16 cellular contexts compared by ENCODE assay signal in the genomic region with DNA sequence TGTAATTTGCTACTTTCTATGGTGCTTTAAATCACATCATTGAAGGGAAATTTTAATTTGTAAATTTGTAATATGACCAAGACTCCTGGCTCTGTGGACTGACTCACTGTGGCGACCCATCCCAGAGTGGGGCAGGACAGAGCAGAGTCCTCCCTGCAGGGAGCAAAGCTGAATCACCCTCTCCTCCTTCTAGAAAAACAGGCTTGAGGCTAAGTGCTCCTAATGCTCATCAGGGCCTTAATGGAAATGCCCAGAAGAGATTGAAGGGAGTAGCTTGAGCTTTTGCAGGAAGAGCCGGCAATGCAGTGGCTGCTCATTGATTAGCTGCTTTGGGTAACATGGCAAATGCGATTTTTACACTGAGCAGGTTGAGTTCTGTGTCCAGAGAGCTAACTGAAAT. TPM values are rescaled to one million over a fixed set of nuclear protein-coding genes. Genes with fewer than 3 reads are reported as not detected.
DNase-seq lines count a peak whose midpoint lies in the region; ATAC-seq and TF ChIP-seq lines count a peak whose summit lies in the region.
"Had no signal": no experiment of that assay in that cellular context is flagged by ENCODE, and none has a peak within 500 bp of the region (broad histone marks: within the 10 kb centered on the region; RNA-seq: fewer than 3 reads in every experiment).

No MANE protein-coding gene starts in this region.

- no peak overlapping the region for H2BK5ac ChIP-seq in IMR-90 (ENCODE audit: low read depth, low read length, poor library complexity, severe bottlenecking)

- no peak overlapping the region for H3K9ac ChIP-seq in IMR-90 (ENCODE audit: low read depth, low read length)

- in situ Hi-C loops in IMR-90 (cut with MboI; ENCODE audit: low sequenced_read_pairs), result loop anchor here (25.0 kb wide), 1 partner anchor 665 kb away; no protein-coding TSS in a partner anchor
- in situ Hi-C loops in astrocyte of the spinal cord (cut with HindIII; ENCODE audit: low sequenced_read_pairs), result no loop called here

- DNase-seq in A172 (ENCODE audit: low spot score) (peak; percentile 84), IMR-90 (peak; percentile 68), astrocyte of the spinal cord (ENCODE audit: low read depth, low spot score) (peak; percentile 86), kidney glomerular epithelial cell (lab: John Stamatoyannopoulos, UW) (peak; percentile 54), GM10266 (ENCODE audit: extremely low spot score) (no peak)
- DNase-seq in stimulated activated naive CD4-positive, alpha-beta T cell treated with Interleukin-2 at 50 U/mL for 16 hours (lab: John Stamatoyannopoulos, UW), result no peak
- DNase-seq in activated T-cell treated with anti-CD3 and anti-CD28 coated beads, Interleukin-2, amount 50 U/mL, for 1 hour, result no peak
- DNase-seq: activated CD4-positive, alpha-beta T cell treated with anti-CD3 and anti-CD28 coated beads, Interleukin-2, amount 50 U/mL, for 4 hours; body of pancreas; hypothalamus; NCI-H1092 treated with DMSO at 0.1 percent for 48 hours; NCI-H446; T-helper 9 cell had no signal

- H4K5ac ChIP-seq in IMR-90 (ENCODE audit: low read depth, low read length), result no peak overlapping the region

- POLR2A ChIA-PET in IMR-90 (lab: Charles Lee; ENCODE audit: unreplicated experiment), result interaction anchor here (1.1 kb wide), 1 partner anchor 11 kb away, joined by 4 read pairs; no protein-coding TSS in a partner anchor

- H3K14ac ChIP-seq in IMR-90 (replicated peaks; ENCODE audit: low read depth, low read length), result no peak overlapping the region; the same call in 1 of the 2 replicates

- WGBS in IMR-90 (ENCODE audit: extremely low coverage in 2 of 2, insufficient read length in 1 of 2), 2 experiments, result 88% methylated on average over 1 of the region's 3 CpGs; no CpG with 5 or more reads in 1 of the 2 experiments

- no peak for TF ChIP-seq RAD21 in IMR-90 (IDR thresholded peaks at IDR 0.05; ENCODE audit: low read length)

- no peak overlapping the region for H4K91ac ChIP-seq in IMR-90 (ENCODE audit: insufficient read depth, low read depth, low read length)

- H3K18ac ChIP-seq in IMR-90 (ENCODE audit: low read depth, low read length), result no peak overlapping the region

- H2BK120ac ChIP-seq in IMR-90 (ENCODE audit: low read depth, low read length), result no peak overlapping the region

- H3K27ac ChIP-seq in IMR-90 (ENCODE audit: insufficient read depth, low read length), result no peak overlapping the region
- H3K27ac ChIP-seq: body of pancreas, thoracic aorta had no signal

- H3K27me3 ChIP-seq in IMR-90 (ENCODE audit: control insufficient read depth, insufficient read depth, low read length), result no peaks in the 10 kb centered on the region
- H3K27me3 ChIP-seq: body of pancreas had no signal

- no peak overlapping the region for H2BK20ac ChIP-seq in IMR-90 (ENCODE audit: low read depth, low read length)

- H3K79me1 ChIP-seq in IMR-90 (ENCODE audit: low read depth in 1 of 2, low read length in 2 of 2), result peaks cover 0 to 15% of the 10 kb centered on the region in 2 experiments; a peak in 2 of 4 replicates

- H3K36me3 ChIP-seq in IMR-90 (ENCODE audit: control insufficient read depth, insufficient read depth, low read length), result peaks cover 5% of the 10 kb centered on the region
- H3K36me3 ChIP-seq: thoracic aorta had no signal

- H2AK5ac ChIP-seq in IMR-90 (ENCODE audit: low read depth, low read length), result no peak overlapping the region

- H3K9me1 ChIP-seq in IMR-90 (ENCODE audit: insufficient read depth, low read length), result peaks cover 9% of the 10 kb centered on the region

- H3K4me1 ChIP-seq in IMR-90 (ENCODE audit: control insufficient read depth, insufficient read depth, low read length), result peaks cover 4% of the 10 kb centered on the region

- H2BK15ac ChIP-seq in IMR-90 (ENCODE audit: low read depth, low read length), result no peak overlapping the region

- H2AFZ ChIP-seq in IMR-90 (replicated peaks; ENCODE audit: low read length, poor library complexity), result no peak overlapping the region

- no peak overlapping the region for H3K23ac ChIP-seq in IMR-90 (ENCODE audit: low read depth, low read length)

- H3K4me3 ChIP-seq in IMR-90 (ENCODE audit: insufficient read depth, low read depth, low read length) (no peak overlapping the region), astrocyte of the spinal cord (ENCODE audit: low read depth, low read length) (no peak overlapping the region)
- H3K4me3 ChIP-seq: body of pancreas, lung, thoracic aorta had no signal

- H4K20me1 ChIP-seq in IMR-90 (ENCODE audit: insufficient read depth, low read length), result 0 out of 2 replicates have a peak, but pooled peaks cover 6% of the 10 kb centered on the region

- CTCF ChIA-PET in IMR-90 (lab: Yijun Ruan, JAX), result interaction anchor here (0.6 to 1.8 kb wide), 5 partner anchors 9 to 25 kb away, joined by 3 to 5 read pairs (median 3); no protein-coding TSS in a partner anchor

- TF ChIP-seq CTCF in IMR-90 (conservative IDR thresholded peaks at IDR 0.05; ENCODE audit: low read depth, low read length) (no peak), astrocyte of the spinal cord (IDR thresholded peaks at IDR 0.05; ENCODE audit: low read depth, low read length) (no peak), GM10266 (IDR thresholded peaks at IDR 0.05; ENCODE audit: control insufficient read depth, insufficient read depth, low read depth, missing control alignments) (no peak)

- H3K9me3 ChIP-seq in IMR-90 (ENCODE audit: control insufficient read depth, insufficient read depth, low read length), result no peaks in the 10 kb centered on the region
- H3K9me3 ChIP-seq: body of pancreas, thoracic aorta had no signal

- no peak overlapping the region for H3K56ac ChIP-seq in IMR-90 (ENCODE audit: extremely low read depth, insufficient read depth, low read length)

- BruUV-seq in IMR-90 (replicated peaks; lab: Mats Ljungman, UMichigan), result no TSS peak

- ATAC-seq in IMR-90 (ENCODE audit: low read depth) (peak; percentile 73), GM18505 (IDR thresholded peaks at IDR 0.05; ENCODE audit: unreplicated experiment) (no peak)
- ATAC-seq: body of pancreas had no signal

- no peak overlapping the region for H2AK9ac ChIP-seq in IMR-90 (replicated peaks; ENCODE audit: low read depth, low read length, poor library complexity)

- H3K4me2 ChIP-seq in IMR-90 (ENCODE audit: low read depth, low read length), result no peak overlapping the region

- TF ChIP-seq POLR2A in IMR-90 (IDR thresholded peaks at IDR 0.05; ENCODE audit: low read depth, low read length) (no peak), GM18505 (IDR thresholded peaks at IDR 0.05; ENCODE audit: borderline replicate concordance, extremely low read depth, insufficient read depth, insufficient read length) (no peak)

- intact Hi-C loops in IMR-90 (cut with micrococcal nuclease), result no loop called here

- H3K4ac ChIP-seq in IMR-90 (ENCODE audit: low read depth, low read length), result 0 out of 2 replicates have a peak overlapping the region, but pooled peaks have one; percentile 29

- dilution Hi-C loops in IMR-90 (cut with HindIII; ENCODE audit: low sequenced_read_pairs, unreplicated experiment), result no loop called here

- no peak overlapping the region for H4K8ac ChIP-seq in IMR-90 (ENCODE audit: low read depth in 2 of 2, low read length in 2 of 2)

TF ChIP-seq in IMR-90, 13 proteins besides CTCF, POLR2A, EP300 and RAD21:
- TF ChIP-seq MAFK (IDR thresholded peaks at IDR 0.05; ENCODE audit: low read depth, low read length) (no peak), SMC3 (IDR thresholded peaks at IDR 0.05; ENCODE audit: low read depth, low read length) (no peak), MAZ (IDR thresholded peaks at IDR 0.05; ENCODE audit: borderline replicate concordance, low read depth, low read length) (no peak), CEBPB (IDR thresholded peaks at IDR 0.05; ENCODE audit: low read depth, low read length) (no peak), RFX5 (IDR thresholded peaks at IDR 0.05; ENCODE audit: low read depth, low read length) (no peak)
- TF ChIP-seq, protein P1, sequence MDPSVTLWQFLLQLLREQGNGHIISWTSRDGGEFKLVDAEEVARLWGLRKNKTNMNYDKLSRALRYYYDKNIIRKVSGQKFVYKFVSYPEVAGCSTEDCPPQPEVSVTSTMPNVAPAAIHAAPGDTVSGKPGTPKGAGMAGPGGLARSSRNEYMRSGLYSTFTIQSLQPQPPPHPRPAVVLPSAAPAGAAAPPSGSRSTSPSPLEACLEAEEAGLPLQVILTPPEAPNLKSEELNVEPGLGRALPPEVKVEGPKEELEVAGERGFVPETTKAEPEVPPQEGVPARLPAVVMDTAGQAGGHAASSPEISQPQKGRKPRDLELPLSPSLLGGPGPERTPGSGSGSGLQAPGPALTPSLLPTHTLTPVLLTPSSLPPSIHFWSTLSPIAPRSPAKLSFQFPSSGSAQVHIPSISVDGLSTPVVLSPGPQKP (IDR thresholded peaks at IDR 0.05; ENCODE audit: borderline replicate concordance, low read depth, low read length), result no peak
- TF ChIP-seq, protein P2, sequence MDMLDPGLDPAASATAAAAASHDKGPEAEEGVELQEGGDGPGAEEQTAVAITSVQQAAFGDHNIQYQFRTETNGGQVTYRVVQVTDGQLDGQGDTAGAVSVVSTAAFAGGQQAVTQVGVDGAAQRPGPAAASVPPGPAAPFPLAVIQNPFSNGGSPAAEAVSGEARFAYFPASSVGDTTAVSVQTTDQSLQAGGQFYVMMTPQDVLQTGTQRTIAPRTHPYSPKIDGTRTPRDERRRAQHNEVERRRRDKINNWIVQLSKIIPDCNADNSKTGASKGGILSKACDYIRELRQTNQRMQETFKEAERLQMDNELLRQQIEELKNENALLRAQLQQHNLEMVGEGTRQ (IDR thresholded peaks at IDR 0.05; ENCODE audit: low read depth, low read length), result no peak

RNA-seq across cellular contexts. Expression of a gene that starts 16.8 kb away (rescaled TPM):
- total RNA-seq in A172 (2014; rRNA removed; shearing (Covaris generic)), result 760 and 801 TPM in 2 replicates
- total RNA-seq in IMR-90 (2012; rRNA removed), result 77.2 and 86.0 TPM in 2 replicates
- polyA plus RNA-seq in IMR-90 (2012; rRNA removed), result 223 and 277 TPM in 2 replicates
- polyA plus RNA-seq in IMR-90 (2012; cell fraction: cytosol; rRNA removed), result 119 and 149 TPM in 2 replicates
- polyA plus RNA-seq in IMR-90 (2012; cell fraction: nucleus; rRNA removed; ENCODE audit: low replicate concordance), result 18.1 and 82.0 TPM in 2 replicates

RNA-seq across cellular contexts. Expression of a gene that starts 59.9 kb away (rescaled TPM):
- total RNA-seq in A172 (2014; rRNA removed; shearing (Covaris generic)), result 517 and 658 TPM in 2 replicates
- total RNA-seq in IMR-90 (2012; rRNA removed), result 117 and 167 TPM in 2 replicates
- 1,354 and 1,402 TPM in 2 replicates for polyA plus RNA-seq in IMR-90 (2012; rRNA removed)
- polyA plus RNA-seq in IMR-90 (2012; cell fraction: cytosol; rRNA removed), result 1,239 and 1,683 TPM in 2 replicates
- 148 and 260 TPM in 2 replicates for polyA plus RNA-seq in IMR-90 (2012; cell fraction: nucleus; rRNA removed; ENCODE audit: low replicate concordance)

Comparison
In these comparisons a context has a peak if more than half of its experiments do, and no peak if none do; other contexts are left out.
1. DNase-seq: peak in A172 (single experiment), IMR-90 (single experiment), astrocyte of the spinal cord (single experiment) and kidney glomerular epithelial cell (single experiment); none in stimulated activated naive CD4-positive, alpha-beta T cell treated with Interleukin-2 at 50 U/mL for 16 hours (single experiment), GM10266 (single experiment) and activated T-cell treated with anti-CD3 and anti-CD28 coated beads, Interleukin-2, amount 50 U/mL, for 1 hour (single experiment).